Comparison of ENCODE assay signal across 8 cellular contexts in genomic region chr19:13117176-13117771, GRCh38. TPM values are rescaled to one million over a fixed set of nuclear protein-coding genes. Genes with fewer than 3 reads are reported as not detected.
DNase-seq lines count a peak whose midpoint lies in the region; ATAC-seq and TF ChIP-seq lines count a peak whose summit lies in the region.

No MANE protein-coding gene starts in this region.

- POLR2A ChIA-PET in T-cell (lab: Charles Lee): interaction anchor here in 1 of 2 donors (1.6 kb wide), 1 partner anchor 35 kb away, joined by 8 read pairs; no protein-coding TSS in a partner anchor

- peak overlapping the region; percentile 87 to 97 (median 91) for H3K4me3 Mint-ChIP-seq in T-cell

- peak overlapping the region; percentile 94 to 97 for H3K27ac Mint-ChIP-seq in T-cell

- CTCF ChIA-PET in T-cell (lab: Charles Lee): interaction anchor here (0.6 to 1.6 kb wide), 4 partner anchors 13 to 140 kb away, joined by 3 to 6 read pairs (median 3); partner anchors contain the start of genes IER2 (in 1 of the 2) and STX10 (in 1 of the 2)

- no peak for TF ChIP-seq CTCF in fibroblast of the aortic adventitia (IDR thresholded peaks at IDR 0.05; ENCODE audit: insufficient read depth, low read length)

- H3K36me3 Mint-ChIP-seq in T-cell: peaks cover 4% of the 10 kb centered on the region

- H3K27me3 Mint-ChIP-seq in T-cell: no peaks in the 10 kb centered on the region

- peak overlapping the region; percentile 96 for H3K4me3 ChIP-seq in fibroblast of the aortic adventitia (ENCODE audit: low read depth, low read length)

- H3K4me1 Mint-ChIP-seq in T-cell: peaks cover 51 to 55% (median 55%) of the 10 kb centered on the region in 3 donors

- H3K9me3 Mint-ChIP-seq in T-cell: no peaks in the 10 kb centered on the region

- ATAC-seq in T-cell (replicated peaks in 1 of 4): peak; percentile 16 to 46 (median 24)

- peak; percentile 41 for DNase-seq in NCI-H2171 treated with DMSO at 0.1 percent for 48 hours (lab: John Stamatoyannopoulos, UW)
- no peak for DNase-seq in NCI-H2171 (lab: John Stamatoyannopoulos, UW)
- DNase-seq in T-cell: peak in 1 of 34 experiments; percentile 37
- DNase-seq in fibroblast of the aortic adventitia (ENCODE audit: low read depth): no peak
- peak; percentile 31 for DNase-seq in renal cortical epithelial cell (ENCODE audit: low read depth)
- DNase-seq in stimulated activated CD4-positive, alpha-beta T cell treated with anti-CD3 and anti-CD28 coated beads, Interleukin-12 subunit alpha, Interleukin-12 subunit beta, amount 100 ng/mL, for 4 hours: no peak
- no peak for DNase-seq in stimulated activated CD4-positive, alpha-beta T cell treated with anti-CD3 and anti-CD28 coated beads, Interleukin-4, amount 100 ng/mL, for 1 hour
- no peak for DNase-seq in retina

RNA-seq across cellular contexts. Expression of gene TRMT1, which starts 0.7 kb away (rescaled TPM):
- total RNA-seq in T-cell (100 to 1,000 TPM in 2 of 5 donors, 10 to 100 TPM in 3; 68.9 to 121 (median 95.6) TPM), fibroblast of the aortic adventitia (ENCODE audit: low replicate concordance) (19.2 and 23.9 TPM in 2 replicates), renal cortical epithelial cell (30.0 and 32.8 TPM in 2 replicates)

RNA-seq across cellular contexts. Expression of gene NACC1, which starts 0.8 kb away (rescaled TPM):
- total RNA-seq in T-cell (10 to 100 TPM; 23.8 to 44.9 (median 38.1) TPM), fibroblast of the aortic adventitia (ENCODE audit: low replicate concordance) (11.5 and 51.2 TPM in 2 replicates), renal cortical epithelial cell (36.5 and 119 TPM in 2 replicates)

RNA-seq across cellular contexts. Expression of gene LYL1, which starts 14.6 kb away (rescaled TPM):
- 10 to 100 TPM in 3 of 5 donors, 1 to 10 TPM in 2; 3.4 to 20.6 (median 15.4) TPM for total RNA-seq in T-cell
- total RNA-seq in fibroblast of the aortic adventitia (ENCODE audit: low replicate concordance): 0.63 and 1.4 TPM in 2 replicates
- total RNA-seq in renal cortical epithelial cell: 0.20 and 1.7 TPM in 2 replicates

RNA-seq across cellular contexts. Expression of gene STX10, which starts 32.9 kb away (rescaled TPM):
- total RNA-seq in T-cell (10 to 100 TPM; 43.8 to 89.6 (median 67.3) TPM), fibroblast of the aortic adventitia (ENCODE audit: low replicate concordance) (62.7 and 122 TPM in 2 replicates), renal cortical epithelial cell (37.1 and 67.0 TPM in 2 replicates)

RNA-seq across cellular contexts. Expression of gene IER2, which starts 32.9 kb away (rescaled TPM):
- total RNA-seq in T-cell (100 to 1,000 TPM; 165 to 413 (median 196) TPM), fibroblast of the aortic adventitia (ENCODE audit: low replicate concordance) (20.3 and 43.5 TPM in 2 replicates), renal cortical epithelial cell (15.6 and 27.9 TPM in 2 replicates)

Comparison
In these comparisons a context has a peak if more than half of its experiments do, and no peak if none do; other contexts are left out.
1. DNase-seq: peak in NCI-H2171 treated with DMSO at 0.1 percent for 48 hours (single experiment) and renal cortical epithelial cell (single experiment); none in NCI-H2171 (single experiment), fibroblast of the aortic adventitia (single experiment), stimulated activated CD4-positive, alpha-beta T cell treated with anti-CD3 and anti-CD28 coated beads, Interleukin-12 subunit alpha, Interleukin-12 subunit beta, amount 100 ng/mL, for 4 hours (single experiment), stimulated activated CD4-positive, alpha-beta T cell treated with anti-CD3 and anti-CD28 coated beads, Interleukin-4, amount 100 ng/mL, for 1 hour (single experiment) and retina (single experiment).